In the genomic region with DNA sequence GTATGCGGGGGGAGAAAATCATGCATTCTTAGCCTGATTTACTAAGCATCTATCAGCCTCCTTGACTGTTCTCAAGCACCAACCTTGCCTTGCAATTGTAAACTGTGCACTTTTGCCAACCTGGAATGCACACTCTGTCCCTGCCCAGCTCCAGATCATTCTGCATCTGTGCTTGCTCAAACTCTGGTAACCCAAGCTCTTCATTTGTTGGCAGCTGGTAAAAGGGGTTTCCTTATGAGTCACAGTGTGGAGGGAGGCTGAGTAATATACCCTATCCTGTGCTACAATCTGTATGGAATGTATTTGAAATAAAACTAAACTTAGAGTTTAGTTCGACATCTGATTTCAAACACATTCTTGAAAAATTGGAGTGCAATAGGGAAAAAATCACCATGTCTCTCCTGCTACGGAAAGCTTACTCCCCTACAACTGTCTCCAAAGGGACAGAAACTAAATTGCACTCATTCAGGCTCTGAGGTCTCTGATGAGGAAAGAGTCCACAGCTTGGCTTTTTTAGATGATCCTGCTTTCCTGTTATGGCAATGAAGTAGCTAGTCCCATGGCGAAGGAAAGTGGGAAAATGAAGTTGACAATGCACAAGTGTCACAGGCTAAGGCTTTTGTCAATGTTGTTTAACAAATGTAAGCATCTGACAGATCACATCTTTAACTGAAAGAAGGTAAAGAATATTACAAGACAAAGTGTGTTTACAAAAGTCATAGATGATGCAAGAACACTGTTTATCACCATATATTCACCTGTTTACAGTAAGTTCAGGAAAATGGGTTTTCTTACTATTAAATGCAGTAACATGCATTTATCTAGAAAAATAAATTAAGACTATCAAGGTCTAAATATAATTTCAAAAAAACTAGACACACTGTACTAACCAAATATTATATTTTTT, we compare ENCODE assay signal across 9 cellular contexts.
DNase-seq lines count a peak whose midpoint lies in the region; ATAC-seq and TF ChIP-seq lines count a peak whose summit lies in the region.
"Had no signal": no experiment of that assay in that cellular context is flagged by ENCODE, and none has a peak within 500 bp of the region (broad histone marks: within the 10 kb centered on the region; RNA-seq: fewer than 3 reads in every experiment).

No MANE protein-coding gene starts in this region.

- H3K4me3 ChIP-seq in SK-N-SH (ENCODE audit: low read depth in 2 of 2, low read length in 1 of 2) (peak overlapping the region; percentile 34 to 49; a peak in 3 of 4 replicates), heart right ventricle (no peak overlapping the region), spleen (no peak overlapping the region)

- ATAC-seq in GM21717 (IDR thresholded peaks at IDR 0.05; ENCODE audit: unreplicated experiment) = peak; percentile 61
- ATAC-seq in heart right ventricle = peak; percentile 83 to 99 (median 94)
- no peak for ATAC-seq in HG02938 (IDR thresholded peaks at IDR 0.05; ENCODE audit: unreplicated experiment)
- no peak for ATAC-seq in HG03378 (IDR thresholded peaks at IDR 0.05; ENCODE audit: unreplicated experiment)

- H4K20me1 ChIP-seq in SK-N-SH (ENCODE audit: insufficient read depth) = no peaks in the 10 kb centered on the region

- peak overlapping the region; percentile 71 for H3K4me2 ChIP-seq in SK-N-SH

- peaks cover 27% of the 10 kb centered on the region for H3F3A ChIP-seq in SK-N-SH (replicated peaks; ENCODE audit: insufficient read depth)

- H3K9me3 Mint-ChIP-seq in activated naive CD4-positive, alpha-beta T cell treated with anti-CD3 and anti-CD28 coated beads, Interleukin-2, amount 10 ng/mL, durations not matched to agents 7 days and 5 days = no peaks in the 10 kb centered on the region

- CTCF ChIA-PET in SK-N-SH (lab: Yijun Ruan, JAX) = interaction anchor here (0.6 to 3.5 kb wide), 8 partner anchors 8 to 320 kb away, joined by 3 to 24 read pairs (median 3); no protein-coding TSS in a partner anchor
- CTCF ChIA-PET in activated naive CD4-positive, alpha-beta T cell treated with anti-CD3 and anti-CD28 coated beads, Interleukin-2, amount 10 ng/mL, durations not matched to agents 7 days and 5 days (lab: Charles Lee) = interaction anchor here (1.4 to 1.8 kb wide), 3 partner anchors 13 to 317 kb away, joined by 3 to 5 read pairs (median 5); no protein-coding TSS in a partner anchor

- peak overlapping the region; percentile 63 for H3K9ac ChIP-seq in SK-N-SH

- peak; percentile 78 to 99 for TF ChIP-seq EP300 in SK-N-SH (IDR thresholded peaks at IDR 0.05; ENCODE audit: borderline replicate concordance in 1 of 2, low read depth in 1 of 2, low read length in 1 of 2)

- H3K27ac ChIP-seq in SK-N-SH (ENCODE audit: low read depth in 2 of 2, low read length in 1 of 2) = peak overlapping the region; percentile 91 to 96
- H3K27ac ChIP-seq in heart right ventricle = peak overlapping the region; percentile 19 to 77 (median 62)
- H3K27ac ChIP-seq in spleen = peak overlapping the region in 5 of 8 donors; percentile 10 to 45 (median 23)

- H3K4me1 Mint-ChIP-seq in activated naive CD4-positive, alpha-beta T cell treated with anti-CD3 and anti-CD28 coated beads, Interleukin-2, amount 10 ng/mL, durations not matched to agents 7 days and 5 days = no peaks in the 10 kb centered on the region

- no peaks in the 10 kb centered on the region for H3K36me3 ChIP-seq in SK-N-SH (replicated peaks in 1 of 2; ENCODE audit: control insufficient read depth in 1 of 2, insufficient read depth in 2 of 2, low read length in 1 of 2)
- no peaks in the 10 kb centered on the region for H3K36me3 ChIP-seq in heart right ventricle
- no peaks in the 10 kb centered on the region for H3K36me3 ChIP-seq in spleen

- H3K9me3 ChIP-seq in SK-N-SH (no peaks in the 10 kb centered on the region), heart right ventricle (no peaks in the 10 kb centered on the region), spleen (no peaks in the 10 kb centered on the region)

- H3K27me3 Mint-ChIP-seq in activated naive CD4-positive, alpha-beta T cell treated with anti-CD3 and anti-CD28 coated beads, Interleukin-2, amount 10 ng/mL, durations not matched to agents 7 days and 5 days = peaks cover 18% of the 10 kb centered on the region

- no peak for TF ChIP-seq CTCF in SK-N-SH (IDR thresholded peaks at IDR 0.05)
- TF ChIP-seq CTCF in heart right ventricle (IDR thresholded peaks at IDR 0.05) = no peak
- no peak for TF ChIP-seq CTCF in spleen (IDR thresholded peaks at IDR 0.05 in 8 of 11, conservative IDR thresholded peaks at IDR 0.05 in 3 of 11)

- no peak overlapping the region for H3K4me3 Mint-ChIP-seq in activated naive CD4-positive, alpha-beta T cell treated with anti-CD3 and anti-CD28 coated beads, Interleukin-2, amount 10 ng/mL, durations not matched to agents 7 days and 5 days

- no peaks in the 10 kb centered on the region for H3K27me3 ChIP-seq in SK-N-SH (ENCODE audit: insufficient read depth)
- no peaks in the 10 kb centered on the region for H3K27me3 ChIP-seq in heart right ventricle
- no peaks in the 10 kb centered on the region for H3K27me3 ChIP-seq in spleen (replicated peaks in 1 of 7)

- TF ChIP-seq POLR2A in spleen (IDR thresholded peaks at IDR 0.05) = no peak

- TF ChIP-seq RAD21 in SK-N-SH (IDR thresholded peaks at IDR 0.05; ENCODE audit: low read length) = no peak

- peak overlapping the region; percentile 60; the same call in 1 of the 2 replicates for H2AFZ ChIP-seq in SK-N-SH (ENCODE audit: low read depth)

- no peaks in the 10 kb centered on the region for H3K36me3 Mint-ChIP-seq in activated naive CD4-positive, alpha-beta T cell treated with anti-CD3 and anti-CD28 coated beads, Interleukin-2, amount 10 ng/mL, durations not matched to agents 7 days and 5 days

- no peak overlapping the region for H3K27ac Mint-ChIP-seq in activated naive CD4-positive, alpha-beta T cell treated with anti-CD3 and anti-CD28 coated beads, Interleukin-2, amount 10 ng/mL, durations not matched to agents 7 days and 5 days

- DNase-seq in SK-N-SH (peak; percentile 7), heart right ventricle (peak in 1 of 2 donors; percentile 59), spleen (no peak), COR-L47 (lab: John Stamatoyannopoulos, UW) (no peak)
- no peak for DNase-seq in activated naive CD4-positive, alpha-beta T cell treated with anti-CD3 and anti-CD28 coated beads, Interleukin-2, amount 10 ng/mL, durations not matched to agents 7 days and 5 days
- DNase-seq: KG1 had no signal

- H3K9me2 ChIP-seq in SK-N-SH = no peaks in the 10 kb centered on the region

- no peaks in the 10 kb centered on the region for H3K79me2 ChIP-seq in SK-N-SH (ENCODE audit: insufficient read depth)

- 9% methylated on average over 4 of the region's 4 CpGs for WGBS in SK-N-SH (ENCODE audit: low lambda C conversion rate)
- WGBS in heart right ventricle, 2 donors = 19 to 35% methylated on average over 4 of the region's 4 CpGs
- 69 to 77% (median 70%) methylated on average over 4 of the region's 4 CpGs for WGBS in spleen, 5 donors

- POLR2A ChIA-PET in SK-N-SH (lab: Yijun Ruan, JAX) = no interaction called here

- peaks cover 0 to 33% of the 10 kb centered on the region in 2 experiments; a peak in 2 of 4 replicates for H3K4me1 ChIP-seq in SK-N-SH (ENCODE audit: control insufficient read depth in 1 of 2, insufficient read depth in 2 of 2, low read depth in 1 of 2, low read length in 1 of 2)
- H3K4me1 ChIP-seq in heart right ventricle = peaks cover 9 to 43% (median 27%) of the 10 kb centered on the region in 9 donors
- H3K4me1 ChIP-seq in spleen = peaks cover 0 to 18% (median 2%) of the 10 kb centered on the region in 6 donors

- intact Hi-C loops in heart right ventricle (cut with DNase I) (loop anchor here in 5 of 10 donors (5.0 kb wide), 4 partner anchors 45 to 255 kb away; a partner anchor contains a TSS), spleen (cut with DNase I; ENCODE audit: low total_unique reads) (no loop called here)

TF ChIP-seq in SK-N-SH, 30 proteins besides CTCF, POLR2A, EP300 and RAD21 (continues in another document):
- TF ChIP-seq, protein P1, sequence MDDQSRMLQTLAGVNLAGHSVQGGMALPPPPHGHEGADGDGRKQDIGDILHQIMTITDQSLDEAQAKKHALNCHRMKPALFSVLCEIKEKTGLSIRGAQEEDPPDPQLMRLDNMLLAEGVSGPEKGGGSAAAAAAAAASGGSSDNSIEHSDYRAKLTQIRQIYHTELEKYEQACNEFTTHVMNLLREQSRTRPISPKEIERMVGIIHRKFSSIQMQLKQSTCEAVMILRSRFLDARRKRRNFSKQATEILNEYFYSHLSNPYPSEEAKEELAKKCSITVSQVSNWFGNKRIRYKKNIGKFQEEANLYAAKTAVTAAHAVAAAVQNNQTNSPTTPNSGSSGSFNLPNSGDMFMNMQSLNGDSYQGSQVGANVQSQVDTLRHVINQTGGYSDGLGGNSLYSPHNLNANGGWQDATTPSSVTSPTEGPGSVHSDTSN (IDR thresholded peaks at IDR 0.05) = peak; percentile 97
- TF ChIP-seq TCF12 (IDR thresholded peaks at IDR 0.05) = peak; percentile 100
- TF ChIP-seq CHD2 (IDR thresholded peaks at IDR 0.05; ENCODE audit: low read length, partially characterized antibody) = no peak
- TF ChIP-seq, protein P2, sequence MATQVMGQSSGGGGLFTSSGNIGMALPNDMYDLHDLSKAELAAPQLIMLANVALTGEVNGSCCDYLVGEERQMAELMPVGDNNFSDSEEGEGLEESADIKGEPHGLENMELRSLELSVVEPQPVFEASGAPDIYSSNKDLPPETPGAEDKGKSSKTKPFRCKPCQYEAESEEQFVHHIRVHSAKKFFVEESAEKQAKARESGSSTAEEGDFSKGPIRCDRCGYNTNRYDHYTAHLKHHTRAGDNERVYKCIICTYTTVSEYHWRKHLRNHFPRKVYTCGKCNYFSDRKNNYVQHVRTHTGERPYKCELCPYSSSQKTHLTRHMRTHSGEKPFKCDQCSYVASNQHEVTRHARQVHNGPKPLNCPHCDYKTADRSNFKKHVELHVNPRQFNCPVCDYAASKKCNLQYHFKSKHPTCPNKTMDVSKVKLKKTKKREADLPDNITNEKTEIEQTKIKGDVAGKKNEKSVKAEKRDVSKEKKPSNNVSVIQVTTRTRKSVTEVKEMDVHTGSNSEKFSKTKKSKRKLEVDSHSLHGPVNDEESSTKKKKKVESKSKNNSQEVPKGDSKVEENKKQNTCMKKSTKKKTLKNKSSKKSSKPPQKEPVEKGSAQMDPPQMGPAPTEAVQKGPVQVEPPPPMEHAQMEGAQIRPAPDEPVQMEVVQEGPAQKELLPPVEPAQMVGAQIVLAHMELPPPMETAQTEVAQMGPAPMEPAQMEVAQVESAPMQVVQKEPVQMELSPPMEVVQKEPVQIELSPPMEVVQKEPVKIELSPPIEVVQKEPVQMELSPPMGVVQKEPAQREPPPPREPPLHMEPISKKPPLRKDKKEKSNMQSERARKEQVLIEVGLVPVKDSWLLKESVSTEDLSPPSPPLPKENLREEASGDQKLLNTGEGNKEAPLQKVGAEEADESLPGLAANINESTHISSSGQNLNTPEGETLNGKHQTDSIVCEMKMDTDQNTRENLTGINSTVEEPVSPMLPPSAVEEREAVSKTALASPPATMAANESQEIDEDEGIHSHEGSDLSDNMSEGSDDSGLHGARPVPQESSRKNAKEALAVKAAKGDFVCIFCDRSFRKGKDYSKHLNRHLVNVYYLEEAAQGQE (IDR thresholded peaks at IDR 0.05; ENCODE audit: low read depth, low read length) = peak; percentile 81
- TF ChIP-seq JUND (IDR thresholded peaks at IDR 0.05) = peak; percentile 100

Comparison
In these comparisons a context has a peak if more than half of its experiments do, and no peak if none do; other contexts are left out.
1. ATAC-seq: peak in GM21717 (single experiment) and heart right ventricle (8 of 8); none in HG02938 (single experiment) and HG03378 (single experiment).
2. H3K27ac ChIP-seq: peak in every context shown above with its lines; median percentile 94 in SK-N-SH; 62 in heart right ventricle; 23 in spleen.
3. H3K4me3 ChIP-seq: peak in SK-N-SH (2 of 2); none in heart right ventricle (0 of 10) and spleen (0 of 8).